7 cellular contexts compared by ENCODE assay signal in genomic region chr4:87007345-87008181, GRCh38.
DNase-seq lines count a peak whose midpoint lies in the region; ATAC-seq lines count a peak whose summit lies in the region.

No MANE protein-coding gene starts in this region.

- H3K4me3 Mint-ChIP-seq in activated CD4-positive, alpha-beta memory T cell treated with anti-CD3 and anti-CD28 coated beads for 36 hours, result peak overlapping the region; percentile 91

- H3K9me3 Mint-ChIP-seq in activated CD4-positive, alpha-beta memory T cell treated with anti-CD3 and anti-CD28 coated beads for 36 hours, result no peaks in the 10 kb centered on the region

- no peaks in the 10 kb centered on the region for H4K20me1 ChIP-seq in GM23248 (ENCODE audit: insufficient read depth)

- H3K4me3 ChIP-seq in GM23248 (peak overlapping the region; percentile 92), endocrine pancreas (ENCODE audit: control insufficient read depth, insufficient read depth, low read length) (peak overlapping the region; percentile 94), mononuclear cell (ENCODE audit: low read length) (peak overlapping the region; percentile 86)

- no peaks in the 10 kb centered on the region for H3K27me3 ChIP-seq in GM23248 (replicated peaks; ENCODE audit: insufficient read depth)
- H3K27me3 ChIP-seq in endocrine pancreas (ENCODE audit: control insufficient read depth, insufficient read depth, low read length), result no peaks in the 10 kb centered on the region
- no peaks in the 10 kb centered on the region for H3K27me3 ChIP-seq in mononuclear cell (ENCODE audit: insufficient read depth, low read length)

- peak overlapping the region; percentile 97 for H3K27ac Mint-ChIP-seq in activated CD4-positive, alpha-beta memory T cell treated with anti-CD3 and anti-CD28 coated beads for 36 hours

- POLR2A ChIA-PET in activated CD4-positive, alpha-beta memory T cell treated with anti-CD3 and anti-CD28 coated beads for 36 hours (lab: Charles Lee), result interaction anchor here (0.7 to 6.9 kb wide), 10 partner anchors 29 to 96 kb away, joined by 3 to 103 read pairs (median 9); partner anchors contain the start of gene AFF1

- peak overlapping the region; percentile 98 for H3K4me2 ChIP-seq in GM23248 (ENCODE audit: unreplicated experiment)

- peak overlapping the region; percentile 90 for H3K27ac ChIP-seq in GM23248

- peak overlapping the region; percentile 83 for H2AFZ ChIP-seq in GM23248

- H3K9me2 ChIP-seq in GM23248 (ENCODE audit: insufficient read depth), result no peaks in the 10 kb centered on the region

- no peaks in the 10 kb centered on the region for H3K27me3 Mint-ChIP-seq in activated CD4-positive, alpha-beta memory T cell treated with anti-CD3 and anti-CD28 coated beads for 36 hours

- peaks cover 51% of the 10 kb centered on the region for H3K79me2 ChIP-seq in GM23248 (ENCODE audit: insufficient read depth)

- peaks cover 42% of the 10 kb centered on the region for H3F3A ChIP-seq in GM23248 (ENCODE audit: insufficient read depth)

- CTCF ChIA-PET in activated CD4-positive, alpha-beta memory T cell treated with anti-CD3 and anti-CD28 coated beads for 36 hours (lab: Charles Lee), result interaction anchor here (0.6 to 4.7 kb wide), 5 partner anchors 46 to 102 kb away, joined by 3 to 40 read pairs (median 10); partner anchors contain the start of gene AFF1

- ATAC-seq in GM19023 (IDR thresholded peaks at IDR 0.05; ENCODE audit: unreplicated experiment), result no peak

- peak; percentile 80 for DNase-seq in GM23248
- DNase-seq in NCI-H226, result peak; percentile 24
- DNase-seq in activated CD4-positive, alpha-beta memory T cell treated with anti-CD3 and anti-CD28 coated beads for 36 hours, result peak; percentile 70
- DNase-seq in stimulated activated naive CD4-positive, alpha-beta T cell (lab: John Stamatoyannopoulos, UW), result peak; percentile 1 to 44 (median 22)

- H3K36me3 ChIP-seq in GM23248 (ENCODE audit: low read depth) (no peaks in the 10 kb centered on the region), endocrine pancreas (ENCODE audit: control insufficient read depth, insufficient read depth, low read length) (no peaks in the 10 kb centered on the region)

- H3K9ac ChIP-seq in GM23248, result peak overlapping the region; percentile 86
- peak overlapping the region; percentile 87 for H3K9ac ChIP-seq in endocrine pancreas (ENCODE audit: control insufficient read depth, insufficient read depth, low read length)

- peaks cover 54% of the 10 kb centered on the region for H3K4me1 Mint-ChIP-seq in activated CD4-positive, alpha-beta memory T cell treated with anti-CD3 and anti-CD28 coated beads for 36 hours (ENCODE audit: low read depth)

- H3K9me3 ChIP-seq in GM23248 (ENCODE audit: low read depth) (no peaks in the 10 kb centered on the region), endocrine pancreas (ENCODE audit: control insufficient read depth, low read length) (no peaks in the 10 kb centered on the region), mononuclear cell (ENCODE audit: low read depth, low read length) (no peaks in the 10 kb centered on the region)

- intact Hi-C loops in activated CD4-positive, alpha-beta memory T cell treated with anti-CD3 and anti-CD28 coated beads for 36 hours (cut with micrococcal nuclease), result loop anchor here (2.0 to 5.0 kb wide), 3 partner anchors 50 to 1375 kb away; partner anchors contain the start of gene KLHL8

- H3K4me1 ChIP-seq in GM23248 (ENCODE audit: insufficient read depth), result peaks cover 37% of the 10 kb centered on the region
- peaks cover 32% of the 10 kb centered on the region for H3K4me1 ChIP-seq in endocrine pancreas (ENCODE audit: control insufficient read depth, insufficient read depth, low read length)
- peaks cover 60% of the 10 kb centered on the region for H3K4me1 ChIP-seq in mononuclear cell (ENCODE audit: insufficient read depth, low read length)

- H3K36me3 Mint-ChIP-seq in activated CD4-positive, alpha-beta memory T cell treated with anti-CD3 and anti-CD28 coated beads for 36 hours, result peaks cover 3% of the 10 kb centered on the region

- WGBS in GM23248 (ENCODE audit: low coverage in 1 of 2, low lambda C conversion rate in 2 of 2, missing lambda C conversion rate in 2 of 2), 2 experiments, result 0 to 1% methylated on average over 33 of the region's 33 CpGs

- in situ Hi-C loops in GM23248 (cut with MboI), result no loop called here

Comparison
In these comparisons a context has a peak if more than half of its experiments do, and no peak if none do; other contexts are left out.
1. DNase-seq: peak in every context shown above with its lines; median percentile 80 in GM23248; 70 in activated CD4-positive, alpha-beta memory T cell treated with anti-CD3 and anti-CD28 coated beads for 36 hours; 24 in NCI-H226; 22 in stimulated activated naive CD4-positive, alpha-beta T cell.